Comparison of ENCODE assay signal across 18 cellular contexts in genomic region chr1:201455098-201455497, GRCh38. TPM values are rescaled to one million over a fixed set of nuclear protein-coding genes. Genes with fewer than 3 reads are reported as not detected.
DNase-seq lines count a peak whose midpoint lies in the region; ATAC-seq, FAIRE-seq and TF ChIP-seq lines count a peak whose summit lies in the region.
"Had no signal": no experiment of that assay in that cellular context is flagged by ENCODE, and none has a peak within 500 bp of the region (broad histone marks: within the 10 kb centered on the region; RNA-seq: fewer than 3 reads in every experiment).

No MANE protein-coding gene starts in this region.

- H3K9me3 Mint-ChIP-seq in nephron progenitor cell, result no peaks in the 10 kb centered on the region

- TF ChIP-seq POLR2A in gastrocnemius medialis (IDR thresholded peaks at IDR 0.05) (no peak), GM12891 (IDR thresholded peaks at IDR 0.05; ENCODE audit: low read depth, low read length) (no peak), HepG2 (IDR thresholded peaks at IDR 0.05; ENCODE audit: insufficient read depth in 1 of 2, low read depth in 2 of 2, low read length in 2 of 2) (no peak)

- TF ChIP-seq CTCF in left ventricle myocardium inferior (IDR thresholded peaks at IDR 0.05; ENCODE audit: borderline replicate concordance) (no peak), lung (IDR thresholded peaks at IDR 0.05; ENCODE audit: control extremely low read depth, extremely low read depth) (no peak), gastrocnemius medialis (IDR thresholded peaks at IDR 0.05 in 4 of 5, conservative IDR thresholded peaks at IDR 0.05 in 1 of 5) (no peak), HepG2 (CRISPR knock-in tag; IDR thresholded peaks at IDR 0.05) (no peak), nephron progenitor cell (IDR thresholded peaks at IDR 0.05) (no peak)

- in situ Hi-C loops in gastrocnemius medialis (cut with MboI; ENCODE audit: low sequenced_read_pairs in 4 of 4) (no loop called here), HepG2 (cut with HindIII; ENCODE audit: extremely low pct_ligation_motif_present, low pct_unique_long_range_greater_than_20kb) (no loop called here)

- H3K36me3 ChIP-seq in left ventricle myocardium inferior (no peaks in the 10 kb centered on the region), lung (ENCODE audit: control insufficient read depth in 2 of 2, insufficient read depth in 2 of 2, low read length in 2 of 2) (no peaks in the 10 kb centered on the region), gastrocnemius medialis (no peaks in the 10 kb centered on the region), HepG2 (replicated peaks in 1 of 2; ENCODE audit: control insufficient read depth in 1 of 2, insufficient read depth in 2 of 2, low read length in 2 of 2) (no peaks in the 10 kb centered on the region)

- intact Hi-C loops in left ventricle myocardium inferior (cut with micrococcal nuclease) (no loop called here), right cardiac atrium (cut with DNase I) (no loop called here), gastrocnemius medialis (cut with DNase I; ENCODE audit: low total_unique reads) (no loop called here), HepG2 (cut with micrococcal nuclease; ENCODE audit: unreplicated experiment) (no loop called here)

- H3K27ac ChIP-seq in left ventricle myocardium inferior (replicated peaks), result peak overlapping the region; percentile 73
- H3K27ac ChIP-seq in right cardiac atrium (ENCODE audit: low read length), result no peak overlapping the region
- H3K27ac ChIP-seq in lung (ENCODE audit: low read depth in 1 of 2, low read length in 1 of 2), result peak overlapping the region in 1 of 2 donors; percentile 82
- H3K27ac ChIP-seq in gastrocnemius medialis, result peak overlapping the region in 3 of 4 donors; percentile 92 to 100 (median 100)
- no peak overlapping the region for H3K27ac ChIP-seq in HepG2 (ENCODE audit: extremely low read length, insufficient read depth, low read length)

- POLR2A ChIA-PET in HepG2 (lab: Yijun Ruan, JAX), result no interaction called here

- ATAC-seq in right cardiac atrium (no peak), lung (ENCODE audit: insufficient read depth, low FRiP score) (no peak), gastrocnemius medialis (no peak), HepG2 (no peak), HG02623 (IDR thresholded peaks at IDR 0.05; ENCODE audit: unreplicated experiment) (no peak)

- no TSS peak for BruUV-seq in HepG2 (replicated peaks; lab: Mats Ljungman, UMichigan)

- no peaks in the 10 kb centered on the region for H3K9me3 ChIP-seq in left ventricle myocardium inferior (replicated peaks)
- no peaks in the 10 kb centered on the region for H3K9me3 ChIP-seq in right cardiac atrium (ENCODE audit: control insufficient read depth, low read length)
- no peaks in the 10 kb centered on the region for H3K9me3 ChIP-seq in lung (ENCODE audit: control insufficient read depth in 2 of 2, insufficient read depth in 1 of 2, low read length in 1 of 2)
- H3K9me3 ChIP-seq in gastrocnemius medialis, result no peaks in the 10 kb centered on the region
- H3K9me3 ChIP-seq in HepG2 (ENCODE audit: low read length), result no peaks in the 10 kb centered on the region

- H3K4me3 Mint-ChIP-seq in nephron progenitor cell, result no peak overlapping the region

- H3K36me3 Mint-ChIP-seq in nephron progenitor cell (ENCODE audit: low read depth), result no peaks in the 10 kb centered on the region

- no peak overlapping the region for H2AFZ ChIP-seq in HepG2 (ENCODE audit: low read length)

- no peaks in the 10 kb centered on the region for H3K27me3 ChIP-seq in left ventricle myocardium inferior (ENCODE audit: low read depth)
- H3K27me3 ChIP-seq in right cardiac atrium (ENCODE audit: control insufficient read depth, insufficient read depth), result no peaks in the 10 kb centered on the region
- H3K27me3 ChIP-seq in lung (ENCODE audit: control insufficient read depth, insufficient read depth), result no peaks in the 10 kb centered on the region
- no peaks in the 10 kb centered on the region for H3K27me3 ChIP-seq in gastrocnemius medialis
- peaks cover 3 to 35% of the 10 kb centered on the region in 2 experiments; a peak in 4 of 5 replicates for H3K27me3 ChIP-seq in HepG2 (ENCODE audit: control insufficient read depth in 1 of 2, insufficient read depth in 2 of 2, low read length in 2 of 2)

- FAIRE-seq in GM12891 (lab: Jason Lieb, UNC) (no peak), HepG2 (lab: Jason Lieb, UNC) (no peak)
- FAIRE-seq: GM12892, HTR-8/SVneo had no signal

- H4K20me1 ChIP-seq in HepG2 (ENCODE audit: insufficient read depth, low read length), result no peaks in the 10 kb centered on the region

- H3K4me1 Mint-ChIP-seq in nephron progenitor cell, result peaks cover 70% of the 10 kb centered on the region

- no peak overlapping the region for H3K4me2 ChIP-seq in HepG2 (ENCODE audit: low read depth, low read length)

- no peak overlapping the region for H3K9ac ChIP-seq in HepG2 (ENCODE audit: insufficient read depth, low read depth, low read length)

- no peaks in the 10 kb centered on the region for H3K79me2 ChIP-seq in HepG2 (ENCODE audit: insufficient read depth, low read length)

- TF ChIP-seq RAD21 in HepG2 (CRISPR knock-in tag; IDR thresholded peaks at IDR 0.05), result no peak

- H3K27ac Mint-ChIP-seq in nephron progenitor cell, result no peak overlapping the region

- peaks cover 49% of the 10 kb centered on the region for H3K4me1 ChIP-seq in left ventricle myocardium inferior
- peaks cover 8% of the 10 kb centered on the region for H3K4me1 ChIP-seq in right cardiac atrium (ENCODE audit: control insufficient read depth, insufficient read depth, low read length)
- H3K4me1 ChIP-seq in lung (ENCODE audit: control insufficient read depth in 2 of 2, insufficient read depth in 2 of 2, low read length in 2 of 2), result peaks cover 0 to 11% of the 10 kb centered on the region in 2 donors
- H3K4me1 ChIP-seq in gastrocnemius medialis, result peaks cover 38 to 48% of the 10 kb centered on the region in 2 donors
- peaks cover 17% of the 10 kb centered on the region for H3K4me1 ChIP-seq in HepG2 (ENCODE audit: insufficient read depth, low read length)

- CTCF ChIA-PET in HepG2 (lab: Yijun Ruan, JAX; ENCODE audit: low intra/inter-chr PET ratio, low total read pairs), result no interaction called here

- no peak for TF ChIP-seq EP300 in HepG2 (IDR thresholded peaks at IDR 0.05; ENCODE audit: low read depth in 2 of 2, low read length in 2 of 2)
- no peak for TF ChIP-seq EP300 in HepG2 (CRISPR knock-in tag; IDR thresholded peaks at IDR 0.05; ENCODE audit: borderline replicate concordance)

- WGBS in right cardiac atrium, result 74% methylated on average over 6 of the region's 6 CpGs
- 61 to 80% methylated on average over 6 of the region's 6 CpGs for WGBS in lung, 2 donors
- 19% methylated on average over 4 of the region's 6 CpGs for WGBS in HepG2 (ENCODE audit: low lambda C conversion rate)

- peaks cover 52% of the 10 kb centered on the region for H3K27me3 Mint-ChIP-seq in nephron progenitor cell (ENCODE audit: low read depth, poor library complexity)

- DNase-seq in left ventricle myocardium inferior (no peak), right cardiac atrium (no peak), lung (ENCODE audit: low spot score) (peak; percentile 76), gastrocnemius medialis (no peak), GM12891 (ENCODE audit: insufficient read length, low spot score) (no peak), HepG2 (ENCODE audit: low spot score) (no peak), nephron progenitor cell (no peak)
- DNase-seq: KBM-7, NCI-H1048, NCI-H2081 treated with DMSO at 0.1 percent for 48 hours, NCI-H345, NCI-H526 treated with DMSO at 0.1 percent for 48 hours had no signal

- H3K4me3 ChIP-seq in left ventricle myocardium inferior (no peak overlapping the region), right cardiac atrium (ENCODE audit: low read length) (no peak overlapping the region), lung (no peak overlapping the region), gastrocnemius medialis (no peak overlapping the region), HepG2 (replicated peaks in 1 of 3; ENCODE audit: insufficient read depth in 1 of 3, low read depth in 2 of 3, low read length in 3 of 3) (no peak overlapping the region)

RNA-seq across cellular contexts. Expression of gene PHLDA3, which starts 13.9 kb away (rescaled TPM):
- 21.1 TPM for total RNA-seq in left ventricle myocardium inferior
- total RNA-seq in right cardiac atrium, result 10 to 100 TPM; 21.8 to 47.4 (median 29.9) TPM
- 18.1 TPM for polyA plus RNA-seq in right cardiac atrium
- 10 to 100 TPM; 12.8 to 73.2 TPM for total RNA-seq in lung
- polyA plus RNA-seq in lung, result 10 to 100 TPM; 25.9 to 51.8 TPM
- total RNA-seq in gastrocnemius medialis, result 10 to 100 TPM in 3 of 4 donors, 1 to 10 TPM in 1; 7.4 to 91.8 (median 62.7) TPM
- polyA plus RNA-seq in GM12891 (2012; ENCODE audit: low read depth, missing spikeins), result 19.4 TPM
- total RNA-seq in HepG2 (2016; rRNA removed; fragmentation: Illumina TruSeq; extraction: Trizol), result 29.1 and 33.6 TPM in 2 replicates
- total RNA-seq in HepG2 (2016; cell fraction: cytosol; rRNA removed; fragmentation: Illumina TruSeq; extraction: Trizol; ENCODE audit: low read depth), result 13.4 and 13.7 TPM in 2 replicates
- total RNA-seq in HepG2 (2016; cell fraction: insoluble cytoplasmic fraction; rRNA removed; fragmentation: Illumina TruSeq; extraction: Trizol), result 29.0 and 34.8 TPM in 2 replicates
- total RNA-seq in HepG2 (2016; cell fraction: membrane; rRNA removed; fragmentation: Illumina TruSeq; extraction: Trizol), result 27.3 and 32.8 TPM in 2 replicates
- total RNA-seq in HepG2 (2016; cell fraction: nucleus; rRNA removed; fragmentation: Illumina TruSeq; extraction: Trizol), result 15.5 and 17.9 TPM in 2 replicates
- polyA plus RNA-seq in HepG2 (2011; rRNA removed), result 16.7 and 25.1 TPM in 2 replicates
- 18.1 and 31.9 TPM in 2 replicates for polyA plus RNA-seq in HepG2 (2011; cell fraction: cytosol; rRNA removed)
- 18.6 and 19.4 TPM in 2 replicates for polyA plus RNA-seq in HepG2 (2011; cell fraction: nucleus; rRNA removed)
- polyA plus RNA-seq in HepG2 (2012), result 6.9 and 12.1 TPM in 2 replicates
- polyA plus RNA-seq in HepG2 (2016; cell fraction: cytosol; fragmentation: Illumina TruSeq; extraction: Trizol; ENCODE audit: low read depth), result 23.0 and 26.1 TPM in 2 replicates
- 47.7 and 53.8 TPM in 2 replicates for polyA plus RNA-seq in HepG2 (2016; cell fraction: insoluble cytoplasmic fraction; fragmentation: Illumina TruSeq; extraction: Trizol; ENCODE audit: low read depth)
- polyA plus RNA-seq in HepG2 (2016; cell fraction: membrane; fragmentation: Illumina TruSeq; extraction: Trizol; ENCODE audit: low read depth), result 39.2 and 43.9 TPM in 2 replicates
- polyA plus RNA-seq in HepG2 (2016; cell fraction: nucleus; fragmentation: Illumina TruSeq; extraction: Trizol; ENCODE audit: insufficient read depth, low read depth), result 43.9 and 44.6 TPM in 2 replicates
- polyA minus RNA-seq in HepG2 (2011; rRNA and poly(A)+ RNA removed; ENCODE audit: low replicate concordance), result 16.2 and 21.4 TPM in 2 replicates
- 11.5 and 15.4 TPM in 2 replicates for polyA minus RNA-seq in HepG2 (2011; cell fraction: cytosol; rRNA and poly(A)+ RNA removed)
- polyA minus RNA-seq in HepG2 (2011; cell fraction: nucleus; rRNA and poly(A)+ RNA removed), result 13.6 and 15.2 TPM in 2 replicates
- total RNA-seq: OCI-LY7 had no signal

RNA-seq across cellular contexts. Expression of gene TNNI1, which starts 33.6 kb away (rescaled TPM):
- total RNA-seq in left ventricle myocardium inferior (44.2 TPM), right cardiac atrium (100 to 1,000 TPM in 2 of 4 donors, 10 to 100 TPM in 2; 77.9 to 215 (median 100) TPM), lung (under 1 TPM; 0.06 to 0.88 TPM), gastrocnemius medialis (1,000 to 10,000 TPM in 2 of 4 donors, 100 to 1,000 TPM in 2; 304 to 3,604 (median 1,823) TPM), HepG2 (2016; rRNA removed; fragmentation: Illumina TruSeq; extraction: Trizol) (not detected in 2 replicates)
- polyA plus RNA-seq in right cardiac atrium (81.3 TPM), lung (under 1 TPM; 0.11 to 0.63 TPM), HepG2 (2011; rRNA removed) (not detected in 2 replicates)
- polyA plus RNA-seq in GM12891 (2012; ENCODE audit: low read depth, missing spikeins), result 0.50 TPM
- total RNA-seq in HepG2 (2016; cell fraction: cytosol; rRNA removed; fragmentation: Illumina TruSeq; extraction: Trizol; ENCODE audit: low read depth), result 0.09 TPM in 1 of 2 replicates, not detected in the other
- not detected in 2 replicates for total RNA-seq in HepG2 (2016; cell fraction: insoluble cytoplasmic fraction; rRNA removed; fragmentation: Illumina TruSeq; extraction: Trizol)
- total RNA-seq in HepG2 (2016; cell fraction: membrane; rRNA removed; fragmentation: Illumina TruSeq; extraction: Trizol), result 0.03 TPM in 1 of 2 replicates, not detected in the other
- total RNA-seq in HepG2 (2016; cell fraction: nucleus; rRNA removed; fragmentation: Illumina TruSeq; extraction: Trizol), result not detected in 2 replicates
- not detected in 2 replicates for polyA plus RNA-seq in HepG2 (2011; cell fraction: cytosol; rRNA removed)
- not detected in 2 replicates for polyA plus RNA-seq in HepG2 (2011; cell fraction: nucleus; rRNA removed)
- 0.59 and 0.61 TPM in 2 replicates for polyA plus RNA-seq in HepG2 (2012)
- polyA plus RNA-seq in HepG2 (2016; cell fraction: cytosol; fragmentation: Illumina TruSeq; extraction: Trizol; ENCODE audit: low read depth), result not detected in 2 replicates
- not detected in 2 replicates for polyA plus RNA-seq in HepG2 (2016; cell fraction: insoluble cytoplasmic fraction; fragmentation: Illumina TruSeq; extraction: Trizol; ENCODE audit: low read depth)
- polyA plus RNA-seq in HepG2 (2016; cell fraction: membrane; fragmentation: Illumina TruSeq; extraction: Trizol; ENCODE audit: low read depth), result not detected in 2 replicates
- polyA plus RNA-seq in HepG2 (2016; cell fraction: nucleus; fragmentation: Illumina TruSeq; extraction: Trizol; ENCODE audit: insufficient read depth, low read depth), result not detected in 2 replicates
- polyA minus RNA-seq in HepG2 (2011; rRNA and poly(A)+ RNA removed; ENCODE audit: low replicate concordance), result not detected in 2 replicates
- polyA minus RNA-seq in HepG2 (2011; cell fraction: cytosol; rRNA and poly(A)+ RNA removed), result not detected in 2 replicates
- 0.12 and 0.13 TPM in 2 replicates for polyA minus RNA-seq in HepG2 (2011; cell fraction: nucleus; rRNA and poly(A)+ RNA removed)
- total RNA-seq: A172, SK-MEL-5 had no signal

RNA-seq across cellular contexts. Expression of gene CSRP1, which starts 51.8 kb away (rescaled TPM):
- total RNA-seq in left ventricle myocardium inferior (41.0 TPM), right cardiac atrium (100 to 1,000 TPM in 3 of 4 donors, 10 to 100 TPM in 1; 97.2 to 343 (median 132) TPM), lung (100 to 1,000 TPM; 223 to 278 TPM), gastrocnemius medialis (10 to 100 TPM; 22.7 to 91.1 (median 68.9) TPM), HepG2 (2016; rRNA removed; fragmentation: Illumina TruSeq; extraction: Trizol) (68.9 and 70.8 TPM in 2 replicates)
- polyA plus RNA-seq in right cardiac atrium (121 TPM), lung (100 to 1,000 TPM; 143 to 230 TPM), HepG2 (2011; rRNA removed) (14.5 and 17.7 TPM in 2 replicates)
- 21.0 TPM for polyA plus RNA-seq in GM12891 (2012; ENCODE audit: low read depth, missing spikeins)
- 12.3 and 12.8 TPM in 2 replicates for total RNA-seq in HepG2 (2016; cell fraction: cytosol; rRNA removed; fragmentation: Illumina TruSeq; extraction: Trizol; ENCODE audit: low read depth)
- total RNA-seq in HepG2 (2016; cell fraction: insoluble cytoplasmic fraction; rRNA removed; fragmentation: Illumina TruSeq; extraction: Trizol), result 66.1 and 69.5 TPM in 2 replicates
- total RNA-seq in HepG2 (2016; cell fraction: membrane; rRNA removed; fragmentation: Illumina TruSeq; extraction: Trizol), result 28.9 and 33.8 TPM in 2 replicates
- 35.6 and 44.2 TPM in 2 replicates for total RNA-seq in HepG2 (2016; cell fraction: nucleus; rRNA removed; fragmentation: Illumina TruSeq; extraction: Trizol)
- polyA plus RNA-seq in HepG2 (2011; cell fraction: cytosol; rRNA removed), result 15.2 and 17.2 TPM in 2 replicates
- 10.9 and 14.9 TPM in 2 replicates for polyA plus RNA-seq in HepG2 (2011; cell fraction: nucleus; rRNA removed)
- polyA plus RNA-seq in HepG2 (2012), result 9.9 and 18.8 TPM in 2 replicates
- polyA plus RNA-seq in HepG2 (2016; cell fraction: cytosol; fragmentation: Illumina TruSeq; extraction: Trizol; ENCODE audit: low read depth), result 15.3 and 18.6 TPM in 2 replicates
- 83.1 and 92.4 TPM in 2 replicates for polyA plus RNA-seq in HepG2 (2016; cell fraction: insoluble cytoplasmic fraction; fragmentation: Illumina TruSeq; extraction: Trizol; ENCODE audit: low read depth)
- polyA plus RNA-seq in HepG2 (2016; cell fraction: membrane; fragmentation: Illumina TruSeq; extraction: Trizol; ENCODE audit: low read depth), result 29.6 and 30.8 TPM in 2 replicates
- 54.3 and 54.9 TPM in 2 replicates for polyA plus RNA-seq in HepG2 (2016; cell fraction: nucleus; fragmentation: Illumina TruSeq; extraction: Trizol; ENCODE audit: insufficient read depth, low read depth)
- polyA minus RNA-seq in HepG2 (2011; rRNA and poly(A)+ RNA removed; ENCODE audit: low replicate concordance), result 22.9 and 266 TPM in 2 replicates
- polyA minus RNA-seq in HepG2 (2011; cell fraction: cytosol; rRNA and poly(A)+ RNA removed), result 8.4 and 9.1 TPM in 2 replicates
- polyA minus RNA-seq in HepG2 (2011; cell fraction: nucleus; rRNA and poly(A)+ RNA removed), result 9.1 and 11.7 TPM in 2 replicates

RNA-seq across cellular contexts. Expression of gene LAD1, which starts 56.0 kb away (rescaled TPM):
- total RNA-seq in left ventricle myocardium inferior (2.0 TPM), right cardiac atrium (1 to 10 TPM; 1.3 to 4.0 (median 2.4) TPM), lung (10 to 100 TPM; 17.8 to 37.8 TPM), gastrocnemius medialis (1 to 10 TPM in 2 of 4 donors, under 1 TPM in 2; 0.25 to 6.2 (median 0.92) TPM), HepG2 (2016; rRNA removed; fragmentation: Illumina TruSeq; extraction: Trizol) (41.2 and 65.6 TPM in 2 replicates)
- polyA plus RNA-seq in right cardiac atrium (5.0 TPM), lung (10 to 100 TPM; 39.6 to 63.8 TPM), HepG2 (2011; rRNA removed) (10.8 and 16.3 TPM in 2 replicates)
- polyA plus RNA-seq in GM12891 (2012; ENCODE audit: low read depth, missing spikeins), result 0.30 TPM
- 11.0 and 15.5 TPM in 2 replicates for total RNA-seq in HepG2 (2016; cell fraction: cytosol; rRNA removed; fragmentation: Illumina TruSeq; extraction: Trizol; ENCODE audit: low read depth)
- total RNA-seq in HepG2 (2016; cell fraction: insoluble cytoplasmic fraction; rRNA removed; fragmentation: Illumina TruSeq; extraction: Trizol), result 41.4 and 67.3 TPM in 2 replicates
- total RNA-seq in HepG2 (2016; cell fraction: membrane; rRNA removed; fragmentation: Illumina TruSeq; extraction: Trizol), result 26.5 and 29.9 TPM in 2 replicates
- 43.9 and 47.8 TPM in 2 replicates for total RNA-seq in HepG2 (2016; cell fraction: nucleus; rRNA removed; fragmentation: Illumina TruSeq; extraction: Trizol)
- polyA plus RNA-seq in HepG2 (2011; cell fraction: cytosol; rRNA removed), result 9.4 and 9.8 TPM in 2 replicates
- polyA plus RNA-seq in HepG2 (2011; cell fraction: nucleus; rRNA removed), result 11.5 and 21.4 TPM in 2 replicates
- 18.4 and 19.1 TPM in 2 replicates for polyA plus RNA-seq in HepG2 (2012)
- 11.7 and 13.7 TPM in 2 replicates for polyA plus RNA-seq in HepG2 (2016; cell fraction: cytosol; fragmentation: Illumina TruSeq; extraction: Trizol; ENCODE audit: low read depth)
- polyA plus RNA-seq in HepG2 (2016; cell fraction: insoluble cytoplasmic fraction; fragmentation: Illumina TruSeq; extraction: Trizol; ENCODE audit: low read depth), result 55.2 and 58.0 TPM in 2 replicates
- 25.4 and 27.9 TPM in 2 replicates for polyA plus RNA-seq in HepG2 (2016; cell fraction: membrane; fragmentation: Illumina TruSeq; extraction: Trizol; ENCODE audit: low read depth)
- 64.1 and 70.5 TPM in 2 replicates for polyA plus RNA-seq in HepG2 (2016; cell fraction: nucleus; fragmentation: Illumina TruSeq; extraction: Trizol; ENCODE audit: insufficient read depth, low read depth)
- 0.16 and 19.5 TPM in 2 replicates for polyA minus RNA-seq in HepG2 (2011; rRNA and poly(A)+ RNA removed; ENCODE audit: low replicate concordance)
- 6.4 and 8.8 TPM in 2 replicates for polyA minus RNA-seq in HepG2 (2011; cell fraction: cytosol; rRNA and poly(A)+ RNA removed)
- 22.8 and 27.4 TPM in 2 replicates for polyA minus RNA-seq in HepG2 (2011; cell fraction: nucleus; rRNA and poly(A)+ RNA removed)
- total RNA-seq: OCI-LY7 had no signal

Comparison
In these comparisons a context has a peak if more than half of its experiments do, and no peak if none do; other contexts are left out.
1. H3K27ac ChIP-seq: peak in left ventricle myocardium inferior (single experiment) and gastrocnemius medialis (3 of 4); none in right cardiac atrium (single experiment) and HepG2 (single experiment).
2. RNA of gene TNNI1, which starts 33.6 kb away (total RNA-seq): 304 to 3,604 TPM in gastrocnemius medialis, 77.9 to 215 TPM in right cardiac atrium and 44.2 TPM in left ventricle myocardium inferior (single experiment); 0.06 to 0.88 TPM in lung and 0.03 to 0.09 TPM in HepG2; every median in the first group is over 10 times any median in the second.